1 cellular context compared by ENCODE assay signal in genomic region chr5:140639093-140639821, GRCh38.
TF ChIP-seq lines count a peak whose summit lies in the region.

Gene TMCO6, plus strand, starts transcription at chr5:140639451. Its CDS starts 77 bp downstream, at chr5:140639528.

TF ChIP-seq in K562, 482 proteins besides CTCF, POLR2A, EP300 and RAD21 (continued from another document and continues in another):
- TF ChIP-seq CC2D1A (IDR thresholded peaks at IDR 0.05) = no peak
- TF ChIP-seq NR2C1 (IDR thresholded peaks at IDR 0.05) = peak; percentile 71
- TF ChIP-seq NR2C1 (tag; IDR thresholded peaks at IDR 0.05) = peak; percentile 83
- no peak for TF ChIP-seq KDM2B (CRISPR knock-in tag; IDR thresholded peaks at IDR 0.05)
- peak; percentile 34 for TF ChIP-seq CTCFL (IDR thresholded peaks at IDR 0.05; ENCODE audit: borderline replicate concordance, insufficient read depth, low read depth, low read length, poor library complexity, severe bottlenecking)
- TF ChIP-seq ETV5 (CRISPR knock-in tag; IDR thresholded peaks at IDR 0.05; ENCODE audit: low read depth) = no peak; the same call in 1 of the 2 replicates
- peak in 1 of 2 experiments; percentile 84; a peak in 1 of 4 replicates for TF ChIP-seq BCLAF1 (IDR thresholded peaks at IDR 0.05; ENCODE audit: borderline replicate concordance in 1 of 2, control insufficient read depth in 1 of 2, low read depth in 2 of 2, low read length in 1 of 2)
- no peak for TF ChIP-seq HMG20B (CRISPR knock-in tag; IDR thresholded peaks at IDR 0.05)
- TF ChIP-seq SNAPC5 (CRISPR knock-in tag; IDR thresholded peaks at IDR 0.05) = no peak
- 0 out of 2 replicates have a peak, but pooled peaks have one; percentile 67 for TF ChIP-seq FOXJ2 (tag; IDR thresholded peaks at IDR 0.05)
- TF ChIP-seq FIP1L1 (IDR thresholded peaks at IDR 0.05; ENCODE audit: low read depth, low read length, poor library complexity, severe bottlenecking) = peak; percentile 77
- no peak for TF ChIP-seq HSF4 (CRISPR knock-in tag; IDR thresholded peaks at IDR 0.05; ENCODE audit: borderline replicate concordance)
- TF ChIP-seq PHTF2 (CRISPR knock-in tag; IDR thresholded peaks at IDR 0.05) = no peak
- TF ChIP-seq STAG1 (CRISPR knock-in tag; IDR thresholded peaks at IDR 0.05; ENCODE audit: borderline replicate concordance) = no peak
- TF ChIP-seq GABPA (tag; conservative IDR thresholded peaks at IDR 0.05; ENCODE audit: low read depth) = peak; percentile 66; the same call in 1 of the 2 replicates
- TF ChIP-seq MED1 (CRISPR knock-in tag; IDR thresholded peaks at IDR 0.05; ENCODE audit: borderline replicate concordance) = no peak
- TF ChIP-seq ZNF785 (CRISPR knock-in tag; IDR thresholded peaks at IDR 0.05) = no peak
- TF ChIP-seq GATAD2B (IDR thresholded peaks at IDR 0.05; ENCODE audit: borderline replicate concordance) = no peak
- no peak for TF ChIP-seq NR4A1 (CRISPR knock-in tag; IDR thresholded peaks at IDR 0.05)
- TF ChIP-seq NR4A1 (tag; IDR thresholded peaks at IDR 0.05) = no peak; the same call in 1 of the 2 replicates
- no peak for TF ChIP-seq ZBTB43 (CRISPR knock-in tag; IDR thresholded peaks at IDR 0.05)
- no peak for TF ChIP-seq THRB (CRISPR knock-in tag; conservative IDR thresholded peaks at IDR 0.05)
- TF ChIP-seq MAFF (IDR thresholded peaks at IDR 0.05; ENCODE audit: low read length) = no peak
- no peak for TF ChIP-seq MXI1 (IDR thresholded peaks at IDR 0.05; ENCODE audit: low read depth, low read length)
- no peak for TF ChIP-seq RBM14 (IDR thresholded peaks at IDR 0.05; ENCODE audit: borderline replicate concordance, insufficient read depth, low read depth, low read length)
- TF ChIP-seq SREBF2 (CRISPR knock-in tag; IDR thresholded peaks at IDR 0.05) = no peak
- no peak for TF ChIP-seq ZNF77 (CRISPR knock-in tag; IDR thresholded peaks at IDR 0.05)
- TF ChIP-seq RAD51 (IDR thresholded peaks at IDR 0.05; ENCODE audit: borderline replicate concordance, low read depth) = no peak
- peak in 1 of 2 experiments; percentile 64; a peak in 1 of 4 replicates for TF ChIP-seq KDM4B (IDR thresholded peaks at IDR 0.05; ENCODE audit: borderline replicate concordance in 2 of 2, low read depth in 1 of 2)
- no peak for TF ChIP-seq USF2 (CRISPR knock-in tag; IDR thresholded peaks at IDR 0.05)
- TF ChIP-seq ZNF740 (CRISPR knock-in tag; IDR thresholded peaks at IDR 0.05) = no peak
- no peak for TF ChIP-seq ZNF740 (tag; IDR thresholded peaks at IDR 0.05)
- TF ChIP-seq FOXM1 (IDR thresholded peaks at IDR 0.05; ENCODE audit: low read depth) = no peak
- no peak for TF ChIP-seq FOXM1 (CRISPR knock-in tag; IDR thresholded peaks at IDR 0.05; ENCODE audit: low read depth)
- peak; percentile 94 to 95 for TF ChIP-seq MAZ (CRISPR knock-in tag; conservative IDR thresholded peaks at IDR 0.05 in 1 of 2, IDR thresholded peaks at IDR 0.05 in 1 of 2)
- TF ChIP-seq ZNF384 (IDR thresholded peaks at IDR 0.05; ENCODE audit: low read depth, low read length) = peak; percentile 96
- no peak for TF ChIP-seq MBD1 (CRISPR knock-in tag; IDR thresholded peaks at IDR 0.05)
- no peak for TF ChIP-seq NCOA2 (IDR thresholded peaks at IDR 0.05; ENCODE audit: partially characterized antibody in 2 of 2)
- TF ChIP-seq ETS1 (conservative IDR thresholded peaks at IDR 0.05; ENCODE audit: control insufficient read depth, low read depth, low read length) = no peak
- no peak for TF ChIP-seq ZNF592 (IDR thresholded peaks at IDR 0.05)
- TF ChIP-seq NBN (IDR thresholded peaks at IDR 0.05; ENCODE audit: low read depth) = peak; percentile 63; the same call in 1 of the 2 replicates
- TF ChIP-seq ZNF121 (CRISPR knock-in tag; conservative IDR thresholded peaks at IDR 0.05) = no peak
